ENCODE assay signal across 17 cellular contexts in the genomic region with DNA sequence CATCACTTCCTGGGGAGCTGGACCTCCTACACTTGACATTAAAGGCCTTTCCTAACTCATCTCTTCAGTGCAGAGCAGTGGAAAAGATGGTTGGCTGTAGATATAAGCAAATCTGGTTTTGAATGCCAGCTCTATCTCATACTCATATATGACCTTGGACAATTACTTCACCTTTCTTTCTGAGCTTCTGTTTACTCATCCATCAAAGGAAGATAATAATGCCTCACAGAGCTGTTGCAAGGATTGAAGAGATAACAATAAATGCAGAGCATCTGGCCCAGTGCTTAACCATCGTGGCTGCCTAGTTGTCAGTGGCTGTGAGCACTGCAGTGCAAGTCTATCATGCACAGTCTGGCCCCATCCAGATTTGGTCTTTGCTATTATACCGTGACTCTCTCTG.
DNase-seq lines count a peak whose midpoint lies in the region; ATAC-seq and TF ChIP-seq lines count a peak whose summit lies in the region.
"Had no signal": no experiment of that assay in that cellular context is flagged by ENCODE, and none has a peak within 500 bp of the region (broad histone marks: within the 10 kb centered on the region; RNA-seq: fewer than 3 reads in every experiment).

No MANE protein-coding gene starts in this region.

- H3K4me3 ChIP-seq in GM23248 (no peak overlapping the region), osteoblast (ENCODE audit: insufficient read depth, low read length) (no peak overlapping the region), MG63 (no peak overlapping the region), upper lobe of right lung (no peak overlapping the region)

- no peaks in the 10 kb centered on the region for H3K27me3 ChIP-seq in GM23248 (replicated peaks; ENCODE audit: insufficient read depth)
- H3K27me3 ChIP-seq in osteoblast (ENCODE audit: insufficient read depth, low read length): no peaks in the 10 kb centered on the region
- no peaks in the 10 kb centered on the region for H3K27me3 ChIP-seq in MG63
- H3K27me3 ChIP-seq in upper lobe of right lung: no peaks in the 10 kb centered on the region

- H3K9me2 ChIP-seq in GM23248 (ENCODE audit: insufficient read depth): no peaks in the 10 kb centered on the region

- no peaks in the 10 kb centered on the region for H3K9me3 ChIP-seq in GM23248 (ENCODE audit: low read depth)
- H3K9me3 ChIP-seq in osteoblast (ENCODE audit: low read depth, low read length): no peaks in the 10 kb centered on the region
- H3K9me3 ChIP-seq in MG63: no peaks in the 10 kb centered on the region
- H3K9me3 ChIP-seq in upper lobe of right lung: no peaks in the 10 kb centered on the region

- ATAC-seq in upper lobe of right lung: no peak
- ATAC-seq: CD8-positive, alpha-beta T cell had no signal

- H4K20me1 ChIP-seq in GM23248 (ENCODE audit: insufficient read depth) (no peaks in the 10 kb centered on the region), osteoblast (ENCODE audit: insufficient read depth, low read length) (no peaks in the 10 kb centered on the region)

- H3K36me3 ChIP-seq in GM23248 (ENCODE audit: low read depth) (no peaks in the 10 kb centered on the region), osteoblast (ENCODE audit: insufficient read depth, low read length) (no peaks in the 10 kb centered on the region), MG63 (no peaks in the 10 kb centered on the region), upper lobe of right lung (no peaks in the 10 kb centered on the region)

- H3K9ac ChIP-seq in GM23248: no peak overlapping the region

- 83 to 86% methylated on average over 2 of the region's 2 CpGs for WGBS in GM23248 (ENCODE audit: low coverage in 1 of 2, low lambda C conversion rate in 2 of 2, missing lambda C conversion rate in 2 of 2), 2 experiments

- H3K79me2 ChIP-seq in GM23248 (ENCODE audit: insufficient read depth) (no peaks in the 10 kb centered on the region), osteoblast (ENCODE audit: insufficient read depth, low read length) (no peaks in the 10 kb centered on the region)

- peaks cover 35% of the 10 kb centered on the region for H3K4me1 ChIP-seq in GM23248 (ENCODE audit: insufficient read depth)
- peaks cover 28% of the 10 kb centered on the region for H3K4me1 ChIP-seq in osteoblast (ENCODE audit: insufficient read depth, low read length)
- no peaks in the 10 kb centered on the region for H3K4me1 ChIP-seq in upper lobe of right lung

- H3K27ac ChIP-seq in GM23248 (0 out of 2 replicates have a peak overlapping the region, but pooled peaks have one; percentile 72), VCaP (peak overlapping the region; percentile 91), osteoblast (ENCODE audit: low read depth, low read length) (peak overlapping the region; percentile 69), upper lobe of right lung (no peak overlapping the region)

- in situ Hi-C loops in GM23248 (cut with MboI): no loop called here

- DNase-seq in GM23248: no peak
- peak; percentile 4 to 35 for DNase-seq in NCI-H526 (lab: John Stamatoyannopoulos, UW)
- no peak for DNase-seq in osteoblast (ENCODE audit: insufficient read length, low spot score, missing footprints)
- DNase-seq in MG63: no peak
- DNase-seq in upper lobe of right lung: no peak
- no peak for DNase-seq in stimulated activated CD4-positive, alpha-beta T cell treated with anti-CD3 and anti-CD28 coated beads, Interleukin-15, amount 100 ng/mL, for 24 hours
- DNase-seq: CD8-positive, alpha-beta T cell; DMS79; H9; NCI-H187; NCI-H2171; NCI-H510A treated with DMSO at 0.1 percent for 48 hours; OCI-M1; RPMI8226; SIG-M5; SW 1271 had no signal

- no peak overlapping the region for H2AFZ ChIP-seq in GM23248
- no peak overlapping the region for H2AFZ ChIP-seq in osteoblast (ENCODE audit: low read length)

- peaks cover 23% of the 10 kb centered on the region for H3F3A ChIP-seq in GM23248 (ENCODE audit: insufficient read depth)

- intact Hi-C loops in upper lobe of right lung (cut with DNase I): no loop called here

- no peak overlapping the region for H3K4me2 ChIP-seq in GM23248 (ENCODE audit: unreplicated experiment)
- peak overlapping the region; percentile 30 for H3K4me2 ChIP-seq in osteoblast (ENCODE audit: insufficient read depth, low read length)

- TF ChIP-seq CTCF in VCaP (conservative IDR thresholded peaks at IDR 0.05) (no peak), osteoblast (IDR thresholded peaks at IDR 0.05; ENCODE audit: extremely low read depth, low read depth, low read length) (no peak), upper lobe of right lung (IDR thresholded peaks at IDR 0.05) (no peak)

Comparison
In these comparisons a context has a peak if more than half of its experiments do, and no peak if none do; other contexts are left out.
1. DNase-seq: peak in NCI-H526 (2 of 2); none in GM23248 (single experiment), osteoblast (single experiment), MG63 (single experiment), upper lobe of right lung (single experiment) and stimulated activated CD4-positive, alpha-beta T cell treated with anti-CD3 and anti-CD28 coated beads, Interleukin-15, amount 100 ng/mL, for 24 hours (single experiment).